ENCODE assay signal across 11 cellular contexts in the genomic region with DNA sequence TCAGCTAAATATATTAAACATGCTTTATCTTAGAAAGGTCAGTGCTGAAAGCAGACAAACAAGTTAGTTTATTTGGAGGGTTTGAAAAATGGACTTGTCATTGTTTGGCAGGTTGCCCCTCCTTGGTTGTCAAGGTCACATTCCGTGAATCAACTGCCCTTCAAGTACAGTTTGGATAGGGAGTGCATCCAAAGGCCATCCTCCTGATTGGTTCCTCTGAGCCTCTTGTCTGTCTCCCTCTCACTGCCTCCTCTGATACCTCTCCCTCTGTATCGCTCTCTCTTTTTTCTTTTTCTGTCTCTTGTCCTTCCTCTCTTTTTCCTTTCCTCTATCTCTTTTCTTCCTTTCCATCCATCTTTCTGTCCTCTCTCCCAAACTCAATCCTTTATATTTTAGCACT. TPM values are rescaled to one million over a fixed set of nuclear protein-coding genes. Genes with fewer than 3 reads are reported as not detected.
DNase-seq lines count a peak whose midpoint lies in the region; ATAC-seq and TF ChIP-seq lines count a peak whose summit lies in the region.
"Had no signal": no experiment of that assay in that cellular context is flagged by ENCODE, and none has a peak within 500 bp of the region (broad histone marks: within the 10 kb centered on the region; RNA-seq: fewer than 3 reads in every experiment).

No MANE protein-coding gene starts in this region.

- ATAC-seq in GM21381 (IDR thresholded peaks at IDR 0.05; ENCODE audit: unreplicated experiment): no peak
- ATAC-seq in GM21717 (IDR thresholded peaks at IDR 0.05; ENCODE audit: unreplicated experiment): no peak

- peak; percentile 23 for DNase-seq in DMS114 treated with DMSO at 0.1 percent for 48 hours (lab: John Stamatoyannopoulos, UW; ENCODE audit: unreplicated experiment)
- DNase-seq in NCI-H446 treated with DMSO at 0.1 percent for 48 hours (lab: John Stamatoyannopoulos, UW): peak; percentile 51
- DNase-seq in erythroblast (lab: John Stamatoyannopoulos, UW): peak; percentile 19 to 21
- peak; percentile 40 for DNase-seq in myocyte (ENCODE audit: low read depth)
- no peak for DNase-seq in NCI-H69 (lab: John Stamatoyannopoulos, UW)
- no peak for DNase-seq in activated CD8-positive, alpha-beta memory T cell treated with anti-CD3 and anti-CD28 coated beads, Interleukin-2, amount 50 U/mL, for 48 hours
- DNase-seq: GF-D8, MV-4-11, spleen had no signal

- TF ChIP-seq POLR2A in erythroblast (IDR thresholded peaks at IDR 0.05; ENCODE audit: low read length): no peak

RNA-seq across cellular contexts. Expression of a gene that starts 5.4 kb away (rescaled TPM):
- total RNA-seq in myocyte: 166 TPM in 2 replicates
- 135 TPM for polyA plus RNA-seq in myocyte (2012)

Comparison
In these comparisons a context has a peak if more than half of its experiments do, and no peak if none do; other contexts are left out.
1. DNase-seq: peak in DMS114 treated with DMSO at 0.1 percent for 48 hours (single experiment), NCI-H446 treated with DMSO at 0.1 percent for 48 hours (single experiment), erythroblast (2 of 2) and myocyte (single experiment); none in NCI-H69 (single experiment) and activated CD8-positive, alpha-beta memory T cell treated with anti-CD3 and anti-CD28 coated beads, Interleukin-2, amount 50 U/mL, for 48 hours (single experiment).